ENCODE assay signal across 8 cellular contexts in the genomic region with DNA sequence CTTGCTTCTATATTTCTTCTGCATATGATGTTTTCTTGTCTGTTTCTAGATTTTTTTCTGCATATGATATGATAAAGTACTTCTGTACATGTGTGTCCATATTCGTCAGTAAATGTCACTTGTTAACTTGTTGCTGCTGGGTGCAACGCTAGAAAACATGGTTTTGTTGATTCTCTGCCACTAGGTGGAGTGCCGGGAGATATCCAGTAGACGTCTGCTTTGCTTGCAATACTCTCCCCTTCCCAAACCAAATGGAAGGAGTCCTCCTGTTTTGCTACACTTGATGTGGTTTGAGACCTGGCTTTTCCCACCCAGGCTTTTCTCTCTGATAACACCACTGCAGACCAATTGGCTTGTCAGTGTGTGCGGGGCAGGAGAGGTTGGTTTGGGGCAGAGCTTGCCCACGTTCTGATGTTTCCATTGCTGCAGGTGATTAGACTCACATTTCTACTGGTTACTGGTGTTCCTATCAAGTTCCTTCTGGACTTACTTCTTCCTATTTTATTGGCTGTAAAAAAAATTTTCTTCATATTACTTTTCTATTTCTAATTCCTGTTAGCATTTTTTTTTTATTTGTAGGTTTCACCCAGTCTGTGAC.
DNase-seq lines count a peak whose midpoint lies in the region; ATAC-seq and TF ChIP-seq lines count a peak whose summit lies in the region.

No MANE protein-coding gene starts in this region.

- no peaks in the 10 kb centered on the region for H4K20me1 ChIP-seq in KMS-11 (ENCODE audit: insufficient read depth)

- TF ChIP-seq CTCF in KMS-11 (conservative IDR thresholded peaks at IDR 0.05; ENCODE audit: low read depth, low read length), result peak; percentile 75

- no peak overlapping the region for H3K4me3 ChIP-seq in KMS-11 (IDR thresholded peaks at IDR 0.05; ENCODE audit: insufficient read depth, low read depth, low read length)

- H3K4me2 ChIP-seq in KMS-11, result no peak overlapping the region

- DNase-seq in NCI-H2107 treated with DMSO at 0.1 percent for 48 hours (lab: John Stamatoyannopoulos, UW; ENCODE audit: unreplicated experiment) (peak; percentile 21), NCI-H2107 (lab: John Stamatoyannopoulos, UW) (no peak), iPS DF 19.7 (ENCODE audit: low read depth, low spot score) (peak; percentile 57), EL (no peak), NCI-H345 (lab: John Stamatoyannopoulos, UW) (no peak)
- no peak for DNase-seq in activated T-cell treated with anti-CD3 and anti-CD28 coated beads, Interleukin-2, amount 50 U/mL, for 1 hour

- H3K36me3 ChIP-seq in KMS-11 (ENCODE audit: insufficient read depth), result no peaks in the 10 kb centered on the region

- no peaks in the 10 kb centered on the region for H3K4me1 ChIP-seq in KMS-11 (ENCODE audit: low read depth, poor library complexity, severe bottlenecking)

- no peak overlapping the region for H3K27ac ChIP-seq in KMS-11

- no peaks in the 10 kb centered on the region for H3K27me3 ChIP-seq in KMS-11 (ENCODE audit: insufficient read depth, low read depth)

- ATAC-seq in SK-N-SH treated with all-trans-retinoic acid at 6 μM for 48 hours, result peak; percentile 87

- no peak overlapping the region for H2AFZ ChIP-seq in KMS-11 (ENCODE audit: low read depth)

- no peaks in the 10 kb centered on the region for H3K79me2 ChIP-seq in KMS-11 (ENCODE audit: insufficient read depth, low read depth)

- no peak overlapping the region for H3K9ac ChIP-seq in KMS-11

TF ChIP-seq in SK-N-SH treated with all-trans-retinoic acid at 6 μM for 48 hours, 23 proteins besides CTCF, POLR2A, EP300 and RAD21:
- TF ChIP-seq ZFP3 (CRISPR knock-in tag; IDR thresholded peaks at IDR 0.05) (no peak), RARB (CRISPR knock-in tag; IDR thresholded peaks at IDR 0.05) (no peak), OSR1 (CRISPR knock-in tag; IDR thresholded peaks at IDR 0.05) (no peak), GLIS3 (CRISPR knock-in tag; IDR thresholded peaks at IDR 0.05) (no peak), ZNF70 (CRISPR knock-in tag; IDR thresholded peaks at IDR 0.05) (no peak), CSDC2 (CRISPR knock-in tag; IDR thresholded peaks at IDR 0.05) (no peak), BACH2 (CRISPR knock-in tag; IDR thresholded peaks at IDR 0.05; ENCODE audit: borderline replicate concordance) (no peak), TCF4 (CRISPR knock-in tag; IDR thresholded peaks at IDR 0.05; ENCODE audit: borderline replicate concordance) (no peak), ZFP30 (CRISPR knock-in tag; IDR thresholded peaks at IDR 0.05) (no peak), ISL1 (CRISPR knock-in tag; IDR thresholded peaks at IDR 0.05) (no peak), ZNF565 (CRISPR knock-in tag; conservative IDR thresholded peaks at IDR 0.05; ENCODE audit: low read depth) (no peak), CSRNP3 (CRISPR knock-in tag; IDR thresholded peaks at IDR 0.05) (no peak), ZC3H10 (CRISPR knock-in tag; IDR thresholded peaks at IDR 0.05) (no peak)
- TF ChIP-seq, protein P1, sequence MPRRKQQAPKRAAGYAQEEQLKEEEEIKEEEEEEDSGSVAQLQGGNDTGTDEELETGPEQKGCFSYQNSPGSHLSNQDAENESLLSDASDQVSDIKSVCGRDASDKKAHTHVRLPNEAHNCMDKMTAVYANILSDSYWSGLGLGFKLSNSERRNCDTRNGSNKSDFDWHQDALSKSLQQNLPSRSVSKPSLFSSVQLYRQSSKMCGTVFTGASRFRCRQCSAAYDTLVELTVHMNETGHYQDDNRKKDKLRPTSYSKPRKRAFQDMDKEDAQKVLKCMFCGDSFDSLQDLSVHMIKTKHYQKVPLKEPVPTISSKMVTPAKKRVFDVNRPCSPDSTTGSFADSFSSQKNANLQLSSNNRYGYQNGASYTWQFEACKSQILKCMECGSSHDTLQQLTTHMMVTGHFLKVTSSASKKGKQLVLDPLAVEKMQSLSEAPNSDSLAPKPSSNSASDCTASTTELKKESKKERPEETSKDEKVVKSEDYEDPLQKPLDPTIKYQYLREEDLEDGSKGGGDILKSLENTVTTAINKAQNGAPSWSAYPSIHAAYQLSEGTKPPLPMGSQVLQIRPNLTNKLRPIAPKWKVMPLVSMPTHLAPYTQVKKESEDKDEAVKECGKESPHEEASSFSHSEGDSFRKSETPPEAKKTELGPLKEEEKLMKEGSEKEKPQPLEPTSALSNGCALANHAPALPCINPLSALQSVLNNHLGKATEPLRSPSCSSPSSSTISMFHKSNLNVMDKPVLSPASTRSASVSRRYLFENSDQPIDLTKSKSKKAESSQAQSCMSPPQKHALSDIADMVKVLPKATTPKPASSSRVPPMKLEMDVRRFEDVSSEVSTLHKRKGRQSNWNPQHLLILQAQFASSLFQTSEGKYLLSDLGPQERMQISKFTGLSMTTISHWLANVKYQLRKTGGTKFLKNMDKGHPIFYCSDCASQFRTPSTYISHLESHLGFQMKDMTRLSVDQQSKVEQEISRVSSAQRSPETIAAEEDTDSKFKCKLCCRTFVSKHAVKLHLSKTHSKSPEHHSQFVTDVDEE (CRISPR knock-in tag; IDR thresholded peaks at IDR 0.05), result no peak
- TF ChIP-seq, protein P2, sequence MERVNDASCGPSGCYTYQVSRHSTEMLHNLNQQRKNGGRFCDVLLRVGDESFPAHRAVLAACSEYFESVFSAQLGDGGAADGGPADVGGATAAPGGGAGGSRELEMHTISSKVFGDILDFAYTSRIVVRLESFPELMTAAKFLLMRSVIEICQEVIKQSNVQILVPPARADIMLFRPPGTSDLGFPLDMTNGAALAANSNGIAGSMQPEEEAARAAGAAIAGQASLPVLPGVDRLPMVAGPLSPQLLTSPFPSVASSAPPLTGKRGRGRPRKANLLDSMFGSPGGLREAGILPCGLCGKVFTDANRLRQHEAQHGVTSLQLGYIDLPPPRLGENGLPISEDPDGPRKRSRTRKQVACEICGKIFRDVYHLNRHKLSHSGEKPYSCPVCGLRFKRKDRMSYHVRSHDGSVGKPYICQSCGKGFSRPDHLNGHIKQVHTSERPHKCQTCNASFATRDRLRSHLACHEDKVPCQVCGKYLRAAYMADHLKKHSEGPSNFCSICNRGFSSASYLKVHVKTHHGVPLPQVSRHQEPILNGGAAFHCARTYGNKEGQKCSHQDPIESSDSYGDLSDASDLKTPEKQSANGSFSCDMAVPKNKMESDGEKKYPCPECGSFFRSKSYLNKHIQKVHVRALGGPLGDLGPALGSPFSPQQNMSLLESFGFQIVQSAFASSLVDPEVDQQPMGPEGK (CRISPR knock-in tag; IDR thresholded peaks at IDR 0.05; ENCODE audit: borderline replicate concordance), result no peak
- TF ChIP-seq, protein P3, sequence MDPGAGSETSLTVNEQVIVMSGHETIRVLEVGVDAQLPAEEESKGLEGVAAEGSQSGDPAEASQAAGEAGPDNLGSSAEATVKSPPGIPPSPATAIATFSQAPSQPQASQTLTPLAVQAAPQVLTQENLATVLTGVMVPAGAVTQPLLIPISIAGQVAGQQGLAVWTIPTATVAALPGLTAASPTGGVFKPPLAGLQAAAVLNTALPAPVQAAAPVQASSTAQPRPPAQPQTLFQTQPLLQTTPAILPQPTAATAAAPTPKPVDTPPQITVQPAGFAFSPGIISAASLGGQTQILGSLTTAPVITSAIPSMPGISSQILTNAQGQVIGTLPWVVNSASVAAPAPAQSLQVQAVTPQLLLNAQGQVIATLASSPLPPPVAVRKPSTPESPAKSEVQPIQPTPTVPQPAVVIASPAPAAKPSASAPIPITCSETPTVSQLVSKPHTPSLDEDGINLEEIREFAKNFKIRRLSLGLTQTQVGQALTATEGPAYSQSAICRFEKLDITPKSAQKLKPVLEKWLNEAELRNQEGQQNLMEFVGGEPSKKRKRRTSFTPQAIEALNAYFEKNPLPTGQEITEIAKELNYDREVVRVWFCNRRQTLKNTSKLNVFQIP (CRISPR knock-in tag; IDR thresholded peaks at IDR 0.05; ENCODE audit: borderline replicate concordance, low read depth), result no peak
- TF ChIP-seq, protein P4, sequence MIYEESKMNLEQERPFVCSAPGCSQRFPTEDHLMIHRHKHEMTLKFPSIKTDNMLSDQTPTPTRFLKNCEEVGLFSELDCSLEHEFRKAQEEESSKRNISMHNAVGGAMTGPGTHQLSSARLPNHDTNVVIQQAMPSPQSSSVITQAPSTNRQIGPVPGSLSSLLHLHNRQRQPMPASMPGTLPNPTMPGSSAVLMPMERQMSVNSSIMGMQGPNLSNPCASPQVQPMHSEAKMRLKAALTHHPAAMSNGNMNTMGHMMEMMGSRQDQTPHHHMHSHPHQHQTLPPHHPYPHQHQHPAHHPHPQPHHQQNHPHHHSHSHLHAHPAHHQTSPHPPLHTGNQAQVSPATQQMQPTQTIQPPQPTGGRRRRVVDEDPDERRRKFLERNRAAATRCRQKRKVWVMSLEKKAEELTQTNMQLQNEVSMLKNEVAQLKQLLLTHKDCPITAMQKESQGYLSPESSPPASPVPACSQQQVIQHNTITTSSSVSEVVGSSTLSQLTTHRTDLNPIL (CRISPR knock-in tag; IDR thresholded peaks at IDR 0.05; ENCODE audit: low read depth), result no peak

Comparison
In these comparisons a context has a peak if more than half of its experiments do, and no peak if none do; other contexts are left out.
1. DNase-seq: peak in NCI-H2107 treated with DMSO at 0.1 percent for 48 hours (single experiment) and iPS DF 19.7 (single experiment); none in NCI-H2107 (single experiment), activated T-cell treated with anti-CD3 and anti-CD28 coated beads, Interleukin-2, amount 50 U/mL, for 1 hour (single experiment), EL (single experiment) and NCI-H345 (single experiment).